In genomic region chr11:64472593-64473455, GRCh38 we compare ENCODE assay signal across 1 cellular context.
TF ChIP-seq lines count a peak whose summit lies in the region.

No MANE protein-coding gene starts in this region.

TF ChIP-seq in K562, 482 proteins besides CTCF, POLR2A, EP300 and RAD21 (continued from another document and continues in another):
- TF ChIP-seq, protein P1, sequence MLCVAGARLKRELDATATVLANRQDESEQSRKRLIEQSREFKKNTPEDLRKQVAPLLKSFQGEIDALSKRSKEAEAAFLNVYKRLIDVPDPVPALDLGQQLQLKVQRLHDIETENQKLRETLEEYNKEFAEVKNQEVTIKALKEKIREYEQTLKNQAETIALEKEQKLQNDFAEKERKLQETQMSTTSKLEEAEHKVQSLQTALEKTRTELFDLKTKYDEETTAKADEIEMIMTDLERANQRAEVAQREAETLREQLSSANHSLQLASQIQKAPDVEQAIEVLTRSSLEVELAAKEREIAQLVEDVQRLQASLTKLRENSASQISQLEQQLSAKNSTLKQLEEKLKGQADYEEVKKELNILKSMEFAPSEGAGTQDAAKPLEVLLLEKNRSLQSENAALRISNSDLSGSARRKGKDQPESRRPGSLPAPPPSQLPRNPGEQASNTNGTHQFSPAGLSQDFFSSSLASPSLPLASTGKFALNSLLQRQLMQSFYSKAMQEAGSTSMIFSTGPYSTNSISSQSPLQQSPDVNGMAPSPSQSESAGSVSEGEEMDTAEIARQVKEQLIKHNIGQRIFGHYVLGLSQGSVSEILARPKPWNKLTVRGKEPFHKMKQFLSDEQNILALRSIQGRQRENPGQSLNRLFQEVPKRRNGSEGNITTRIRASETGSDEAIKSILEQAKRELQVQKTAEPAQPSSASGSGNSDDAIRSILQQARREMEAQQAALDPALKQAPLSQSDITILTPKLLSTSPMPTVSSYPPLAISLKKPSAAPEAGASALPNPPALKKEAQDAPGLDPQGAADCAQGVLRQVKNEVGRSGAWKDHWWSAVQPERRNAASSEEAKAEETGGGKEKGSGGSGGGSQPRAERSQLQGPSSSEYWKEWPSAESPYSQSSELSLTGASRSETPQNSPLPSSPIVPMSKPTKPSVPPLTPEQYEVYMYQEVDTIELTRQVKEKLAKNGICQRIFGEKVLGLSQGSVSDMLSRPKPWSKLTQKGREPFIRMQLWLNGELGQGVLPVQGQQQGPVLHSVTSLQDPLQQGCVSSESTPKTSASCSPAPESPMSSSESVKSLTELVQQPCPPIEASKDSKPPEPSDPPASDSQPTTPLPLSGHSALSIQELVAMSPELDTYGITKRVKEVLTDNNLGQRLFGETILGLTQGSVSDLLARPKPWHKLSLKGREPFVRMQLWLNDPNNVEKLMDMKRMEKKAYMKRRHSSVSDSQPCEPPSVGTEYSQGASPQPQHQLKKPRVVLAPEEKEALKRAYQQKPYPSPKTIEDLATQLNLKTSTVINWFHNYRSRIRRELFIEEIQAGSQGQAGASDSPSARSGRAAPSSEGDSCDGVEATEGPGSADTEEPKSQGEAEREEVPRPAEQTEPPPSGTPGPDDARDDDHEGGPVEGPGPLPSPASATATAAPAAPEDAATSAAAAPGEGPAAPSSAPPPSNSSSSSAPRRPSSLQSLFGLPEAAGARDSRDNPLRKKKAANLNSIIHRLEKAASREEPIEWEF (CRISPR knock-in tag; IDR thresholded peaks at IDR 0.05), result no peak
- TF ChIP-seq CBFA2T3 (IDR thresholded peaks at IDR 0.05) (peak; percentile 82), PKNOX1 (IDR thresholded peaks at IDR 0.05) (peak; percentile 16; the same call in 1 of the 2 replicates), ZBTB49 (CRISPR knock-in tag; IDR thresholded peaks at IDR 0.05; ENCODE audit: borderline replicate concordance) (0 out of 2 replicates have a peak, but pooled peaks have one; percentile 36), CEBPG (CRISPR knock-in tag; IDR thresholded peaks at IDR 0.05) (no peak), CEBPG (tag; conservative IDR thresholded peaks at IDR 0.05 in 1 of 2, IDR thresholded peaks at IDR 0.05 in 1 of 2) (0 out of 4 replicates have a peak, but pooled peaks of 1 of the 2 experiments have one; percentile 25), CREB3 (tag; conservative IDR thresholded peaks at IDR 0.05; ENCODE audit: low read depth) (peak; percentile 21), HNRNPL (IDR thresholded peaks at IDR 0.05; ENCODE audit: low read depth, low read length) (no peak), ZMIZ1 (IDR thresholded peaks at IDR 0.05; ENCODE audit: low read depth in 2 of 2, low read length in 2 of 2) (0 out of 4 replicates have a peak, but pooled peaks of 1 of the 2 experiments have one; percentile 10), ZNF23 (CRISPR knock-in tag; IDR thresholded peaks at IDR 0.05) (no peak), MEIS2 (IDR thresholded peaks at IDR 0.05; ENCODE audit: partially characterized antibody) (peak; percentile 5), KDM1A (IDR thresholded peaks at IDR 0.05) (peak; percentile 24 to 53; a peak in 3 of 4 replicates), HES1 (IDR thresholded peaks at IDR 0.05; ENCODE audit: low read depth) (no peak), LEF1 (IDR thresholded peaks at IDR 0.05) (0 out of 2 replicates have a peak, but pooled peaks have one; percentile 51), NR2C1 (IDR thresholded peaks at IDR 0.05) (no peak), NR2C1 (tag; IDR thresholded peaks at IDR 0.05) (peak; percentile 18; the same call in 1 of the 2 replicates), MAFG (tag; conservative IDR thresholded peaks at IDR 0.05) (peak; percentile 93), ZNF316 (IDR thresholded peaks at IDR 0.05) (peak; percentile 96), MAFK (IDR thresholded peaks at IDR 0.05; ENCODE audit: low read length) (peak; percentile 78), MLLT1 (IDR thresholded peaks at IDR 0.05) (no peak), SMARCE1 (IDR thresholded peaks at IDR 0.05) (peak; percentile 26; the same call in 1 of the 2 replicates), ZBTB17 (CRISPR knock-in tag; IDR thresholded peaks at IDR 0.05) (no peak), HNRNPLL (IDR thresholded peaks at IDR 0.05; ENCODE audit: low read depth, low read length, poor library complexity, severe bottlenecking) (no peak), ZNF347 (CRISPR knock-in tag; IDR thresholded peaks at IDR 0.05; ENCODE audit: low read depth) (no peak), RBBP5 (IDR thresholded peaks at IDR 0.05; ENCODE audit: borderline replicate concordance, insufficient read depth, low read length, poor library complexity, severe bottlenecking) (no peak), NR2C2 (CRISPR knock-in tag; IDR thresholded peaks at IDR 0.05) (no peak), NR2C2 (tag; IDR thresholded peaks at IDR 0.05) (no peak), SRSF9 (IDR thresholded peaks at IDR 0.05; ENCODE audit: borderline replicate concordance, low read depth, low read length) (no peak), MEF2D (tag; conservative IDR thresholded peaks at IDR 0.05; ENCODE audit: low read depth) (no peak), FOXK2 (conservative IDR thresholded peaks at IDR 0.05 in 1 of 2, IDR thresholded peaks at IDR 0.05 in 1 of 2; ENCODE audit: low read depth in 2 of 2) (no peak), ZNF232 (CRISPR knock-in tag; IDR thresholded peaks at IDR 0.05) (no peak), ZNF398 (CRISPR knock-in tag; IDR thresholded peaks at IDR 0.05) (no peak)
- TF ChIP-seq, protein P2, sequence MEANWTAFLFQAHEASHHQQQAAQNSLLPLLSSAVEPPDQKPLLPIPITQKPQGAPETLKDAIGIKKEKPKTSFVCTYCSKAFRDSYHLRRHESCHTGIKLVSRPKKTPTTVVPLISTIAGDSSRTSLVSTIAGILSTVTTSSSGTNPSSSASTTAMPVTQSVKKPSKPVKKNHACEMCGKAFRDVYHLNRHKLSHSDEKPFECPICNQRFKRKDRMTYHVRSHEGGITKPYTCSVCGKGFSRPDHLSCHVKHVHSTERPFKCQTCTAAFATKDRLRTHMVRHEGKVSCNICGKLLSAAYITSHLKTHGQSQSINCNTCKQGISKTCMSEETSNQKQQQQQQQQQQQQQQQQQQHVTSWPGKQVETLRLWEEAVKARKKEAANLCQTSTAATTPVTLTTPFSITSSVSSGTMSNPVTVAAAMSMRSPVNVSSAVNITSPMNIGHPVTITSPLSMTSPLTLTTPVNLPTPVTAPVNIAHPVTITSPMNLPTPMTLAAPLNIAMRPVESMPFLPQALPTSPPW (CRISPR knock-in tag; IDR thresholded peaks at IDR 0.05), result no peak; the same call in 1 of the 2 replicates
- TF ChIP-seq, protein P3, sequence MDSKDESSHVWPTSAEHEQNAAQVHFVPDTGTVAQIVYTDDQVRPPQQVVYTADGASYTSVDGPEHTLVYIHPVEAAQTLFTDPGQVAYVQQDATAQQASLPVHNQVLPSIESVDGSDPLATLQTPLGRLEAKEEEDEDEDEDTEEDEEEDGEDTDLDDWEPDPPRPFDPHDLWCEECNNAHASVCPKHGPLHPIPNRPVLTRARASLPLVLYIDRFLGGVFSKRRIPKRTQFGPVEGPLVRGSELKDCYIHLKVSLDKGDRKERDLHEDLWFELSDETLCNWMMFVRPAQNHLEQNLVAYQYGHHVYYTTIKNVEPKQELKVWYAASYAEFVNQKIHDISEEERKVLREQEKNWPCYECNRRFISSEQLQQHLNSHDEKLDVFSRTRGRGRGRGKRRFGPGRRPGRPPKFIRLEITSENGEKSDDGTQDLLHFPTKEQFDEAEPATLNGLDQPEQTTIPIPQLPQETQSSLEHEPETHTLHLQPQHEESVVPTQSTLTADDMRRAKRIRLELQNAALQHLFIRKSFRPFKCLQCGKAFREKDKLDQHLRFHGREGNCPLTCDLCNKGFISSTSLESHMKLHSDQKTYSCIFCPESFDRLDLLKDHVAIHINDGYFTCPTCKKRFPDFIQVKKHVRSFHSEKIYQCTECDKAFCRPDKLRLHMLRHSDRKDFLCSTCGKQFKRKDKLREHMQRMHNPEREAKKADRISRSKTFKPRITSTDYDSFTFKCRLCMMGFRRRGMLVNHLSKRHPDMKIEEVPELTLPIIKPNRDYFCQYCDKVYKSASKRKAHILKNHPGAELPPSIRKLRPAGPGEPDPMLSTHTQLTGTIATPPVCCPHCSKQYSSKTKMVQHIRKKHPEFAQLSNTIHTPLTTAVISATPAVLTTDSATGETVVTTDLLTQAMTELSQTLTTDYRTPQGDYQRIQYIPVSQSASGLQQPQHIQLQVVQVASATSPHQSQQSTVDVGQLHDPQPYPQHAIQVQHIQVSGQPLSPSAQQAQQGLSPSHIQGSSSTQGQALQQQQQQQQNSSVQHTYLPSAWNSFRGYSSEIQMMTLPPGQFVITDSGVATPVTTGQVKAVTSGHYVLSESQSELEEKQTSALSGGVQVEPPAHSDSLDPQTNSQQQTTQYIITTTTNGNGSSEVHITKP (IDR thresholded peaks at IDR 0.05; ENCODE audit: partially characterized antibody), result peak; percentile 40
